ENCODE assay signal across 1 cellular context in genomic region chr1:204506969-204507316, GRCh38.
TF ChIP-seq lines count a peak whose summit lies in the region.

No MANE protein-coding gene starts in this region.

TF ChIP-seq in HepG2, 621 proteins besides CTCF, POLR2A, EP300 and RAD21 (continued from another document and continues in another):
- TF ChIP-seq ZNF276 (CRISPR knock-in tag; IDR thresholded peaks at IDR 0.05; ENCODE audit: low read depth) (no peak), HCFC1 (IDR thresholded peaks at IDR 0.05; ENCODE audit: low read depth, low read length) (no peak), HMGXB3 (CRISPR knock-in tag; IDR thresholded peaks at IDR 0.05; ENCODE audit: borderline replicate concordance) (peak; percentile 52; the same call in 1 of the 2 replicates), RXRB (CRISPR knock-in tag; IDR thresholded peaks at IDR 0.05; ENCODE audit: borderline replicate concordance) (peak; percentile 73), ZNF317 (CRISPR knock-in tag; IDR thresholded peaks at IDR 0.05) (no peak), ZFX (CRISPR knock-in tag; IDR thresholded peaks at IDR 0.05; ENCODE audit: low read depth) (peak; percentile 41; the same call in 1 of the 2 replicates), CENPX (CRISPR knock-in tag; IDR thresholded peaks at IDR 0.05) (no peak), ZNF468 (CRISPR knock-in tag; IDR thresholded peaks at IDR 0.05) (no peak), SP5 (CRISPR knock-in tag; IDR thresholded peaks at IDR 0.05; ENCODE audit: borderline replicate concordance, low read depth) (0 out of 2 replicates have a peak, but pooled peaks have one; percentile 19), JUND (CRISPR knock-in tag; IDR thresholded peaks at IDR 0.05) (peak; percentile 81), NFKBIZ (CRISPR knock-in tag; IDR thresholded peaks at IDR 0.05) (peak; percentile 34; the same call in 1 of the 2 replicates), ZNF567 (CRISPR knock-in tag; IDR thresholded peaks at IDR 0.05; ENCODE audit: borderline replicate concordance) (no peak), ZNF768 (CRISPR knock-in tag; IDR thresholded peaks at IDR 0.05) (no peak), NFYB (CRISPR knock-in tag; IDR thresholded peaks at IDR 0.05) (no peak), ZBTB44 (CRISPR knock-in tag; IDR thresholded peaks at IDR 0.05) (0 out of 2 replicates have a peak, but pooled peaks have one; percentile 72), TEAD3 (CRISPR knock-in tag; optimal IDR thresholded peaks at IDR 0.05; ENCODE audit: borderline replicate concordance) (peak; percentile 45), ERF (CRISPR knock-in tag; IDR thresholded peaks at IDR 0.05) (peak; percentile 15; the same call in 1 of the 2 replicates), GTF2F1 (IDR thresholded peaks at IDR 0.05; ENCODE audit: low read length) (no peak), ZNF10 (CRISPR knock-in tag; IDR thresholded peaks at IDR 0.05; ENCODE audit: borderline replicate concordance, low read depth) (no peak), KLF16 (CRISPR knock-in tag; IDR thresholded peaks at IDR 0.05) (peak in 1 of 2 experiments; percentile 73; a peak in 1 of 4 replicates), RFX5 (IDR thresholded peaks at IDR 0.05; ENCODE audit: low read depth, low read length) (no peak), NKX3-1 (CRISPR knock-in tag; IDR thresholded peaks at IDR 0.05) (no peak), ELF1 (CRISPR knock-in tag; IDR thresholded peaks at IDR 0.05) (0 out of 2 replicates have a peak, but pooled peaks have one; percentile 12), MAF1 (CRISPR knock-in tag; IDR thresholded peaks at IDR 0.05; ENCODE audit: borderline replicate concordance) (peak; percentile 97; the same call in 1 of the 2 replicates), PBX2 (CRISPR knock-in tag; IDR thresholded peaks at IDR 0.05) (no peak), FUBP1 (CRISPR knock-in tag; IDR thresholded peaks at IDR 0.05; ENCODE audit: borderline replicate concordance) (no peak), ETV5 (CRISPR knock-in tag; IDR thresholded peaks at IDR 0.05; ENCODE audit: borderline replicate concordance) (no peak), HDAC2 (CRISPR knock-in tag; IDR thresholded peaks at IDR 0.05) (peak; percentile 71), HNF4G (IDR thresholded peaks at IDR 0.05; ENCODE audit: borderline replicate concordance, low read depth, low read length) (0 out of 2 replicates have a peak, but pooled peaks have one; percentile 38), HNF4G (CRISPR knock-in tag; IDR thresholded peaks at IDR 0.05; ENCODE audit: borderline replicate concordance, low read depth) (no peak), ZNF782 (CRISPR knock-in tag; IDR thresholded peaks at IDR 0.05; ENCODE audit: borderline replicate concordance) (no peak), ATF6 (CRISPR knock-in tag; conservative IDR thresholded peaks at IDR 0.05) (peak; percentile 66; the same call in 1 of the 2 replicates), ZNF547 (CRISPR knock-in tag; IDR thresholded peaks at IDR 0.05) (0 out of 2 replicates have a peak, but pooled peaks have one; percentile 31), NFRKB (IDR thresholded peaks at IDR 0.05) (no peak), ZNF343 (CRISPR knock-in tag; IDR thresholded peaks at IDR 0.05) (no peak), PHF8 (CRISPR knock-in tag; IDR thresholded peaks at IDR 0.05) (no peak), SP4 (CRISPR knock-in tag; IDR thresholded peaks at IDR 0.05) (no peak), ZNF34 (CRISPR knock-in tag; IDR thresholded peaks at IDR 0.05; ENCODE audit: borderline replicate concordance) (no peak), TERF1 (CRISPR knock-in tag; IDR thresholded peaks at IDR 0.05) (no peak), DNMT3B (CRISPR knock-in tag; conservative IDR thresholded peaks at IDR 0.05) (peak; percentile 44; the same call in 1 of the 2 replicates), ZNF644 (CRISPR knock-in tag; IDR thresholded peaks at IDR 0.05; ENCODE audit: low read depth) (0 out of 2 replicates have a peak, but pooled peaks have one; percentile 16), ARNT2 (CRISPR knock-in tag; IDR thresholded peaks at IDR 0.05; ENCODE audit: low read depth) (no peak), NCOR1 (IDR thresholded peaks at IDR 0.05; ENCODE audit: borderline replicate concordance, low read length) (peak; percentile 93; the same call in 1 of the 2 replicates), ZNF460 (CRISPR knock-in tag; IDR thresholded peaks at IDR 0.05; ENCODE audit: borderline replicate concordance) (no peak; the same call in 1 of the 2 replicates)
- TF ChIP-seq, protein P1, sequence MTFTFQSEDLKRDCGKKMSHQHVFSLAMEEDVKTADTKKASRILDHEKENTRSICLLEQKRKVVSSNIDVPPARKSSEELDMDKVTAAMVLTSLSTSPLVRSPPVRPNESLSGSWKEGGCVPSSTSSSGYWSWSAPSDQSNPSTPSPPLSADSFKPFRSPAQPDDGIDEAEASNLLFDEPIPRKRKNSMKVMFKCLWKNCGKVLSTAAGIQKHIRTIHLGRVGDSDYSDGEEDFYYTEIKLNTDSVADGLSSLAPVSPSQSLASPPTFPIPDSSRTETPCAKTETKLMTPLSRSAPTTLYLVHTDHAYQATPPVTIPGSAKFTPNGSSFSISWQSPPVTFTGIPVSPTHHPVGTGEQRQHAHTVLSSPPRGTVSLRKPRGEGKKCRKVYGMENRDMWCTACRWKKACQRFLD (CRISPR knock-in tag; IDR thresholded peaks at IDR 0.05; ENCODE audit: borderline replicate concordance): no peak
- TF ChIP-seq, protein P2, sequence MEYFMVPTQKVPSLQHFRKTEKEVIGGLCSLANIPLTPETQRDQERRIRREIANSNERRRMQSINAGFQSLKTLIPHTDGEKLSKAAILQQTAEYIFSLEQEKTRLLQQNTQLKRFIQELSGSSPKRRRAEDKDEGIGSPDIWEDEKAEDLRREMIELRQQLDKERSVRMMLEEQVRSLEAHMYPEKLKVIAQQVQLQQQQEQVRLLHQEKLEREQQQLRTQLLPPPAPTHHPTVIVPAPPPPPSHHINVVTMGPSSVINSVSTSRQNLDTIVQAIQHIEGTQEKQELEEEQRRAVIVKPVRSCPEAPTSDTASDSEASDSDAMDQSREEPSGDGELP (IDR thresholded peaks at IDR 0.05; ENCODE audit: borderline replicate concordance, low read depth): 0 out of 2 replicates have a peak, but pooled peaks have one; percentile 8
- TF ChIP-seq, protein P3, sequence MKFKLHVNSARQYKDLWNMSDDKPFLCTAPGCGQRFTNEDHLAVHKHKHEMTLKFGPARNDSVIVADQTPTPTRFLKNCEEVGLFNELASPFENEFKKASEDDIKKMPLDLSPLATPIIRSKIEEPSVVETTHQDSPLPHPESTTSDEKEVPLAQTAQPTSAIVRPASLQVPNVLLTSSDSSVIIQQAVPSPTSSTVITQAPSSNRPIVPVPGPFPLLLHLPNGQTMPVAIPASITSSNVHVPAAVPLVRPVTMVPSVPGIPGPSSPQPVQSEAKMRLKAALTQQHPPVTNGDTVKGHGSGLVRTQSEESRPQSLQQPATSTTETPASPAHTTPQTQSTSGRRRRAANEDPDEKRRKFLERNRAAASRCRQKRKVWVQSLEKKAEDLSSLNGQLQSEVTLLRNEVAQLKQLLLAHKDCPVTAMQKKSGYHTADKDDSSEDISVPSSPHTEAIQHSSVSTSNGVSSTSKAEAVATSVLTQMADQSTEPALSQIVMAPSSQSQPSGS (CRISPR knock-in tag; IDR thresholded peaks at IDR 0.05): peak; percentile 98
